8 cellular contexts compared by ENCODE assay signal in the genomic region with DNA sequence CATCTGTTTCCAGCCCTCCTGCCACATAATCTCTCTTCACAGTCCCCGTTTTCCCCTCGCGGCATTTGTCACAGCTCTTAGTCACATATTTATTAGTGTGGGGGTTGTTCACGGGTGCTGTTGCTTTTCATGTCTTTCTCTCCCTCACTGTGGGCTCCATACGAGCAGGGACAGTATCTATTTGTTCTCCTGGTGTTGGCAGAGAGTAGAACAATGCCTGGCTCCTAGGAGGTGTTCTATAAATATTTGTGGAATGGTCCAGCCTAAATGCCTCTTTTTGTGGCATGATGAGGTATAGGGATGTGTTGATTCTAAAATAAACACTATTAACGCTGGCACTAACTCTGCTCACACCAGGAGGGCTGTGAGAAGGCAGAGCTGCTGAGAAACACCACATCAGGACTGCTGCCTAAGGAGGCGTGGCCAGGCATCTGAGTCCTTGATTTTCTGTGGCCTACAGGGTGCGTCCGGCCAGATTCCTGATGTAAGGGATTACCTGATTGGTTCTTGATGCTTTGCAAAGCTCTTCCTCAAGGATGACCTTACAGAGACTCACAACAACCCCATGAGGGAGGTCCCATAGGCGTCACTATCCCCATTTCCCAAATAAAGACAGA.
DNase-seq lines count a peak whose midpoint lies in the region; ATAC-seq and TF ChIP-seq lines count a peak whose summit lies in the region.

No MANE protein-coding gene starts in this region.

- 33% methylated on average over 10 of the region's 10 CpGs for WGBS in prostate gland

- no peaks in the 10 kb centered on the region for H3K4me1 ChIP-seq in prostate gland (replicated peaks)

- no peaks in the 10 kb centered on the region for H3K27me3 ChIP-seq in prostate gland (replicated peaks; ENCODE audit: insufficient read depth)

- TF ChIP-seq CTCF in epithelial cell of esophagus (IDR thresholded peaks at IDR 0.05; ENCODE audit: insufficient read depth, low read depth, low read length, missing control alignments) (no peak), prostate gland (IDR thresholded peaks at IDR 0.05) (no peak)

- H3K36me3 ChIP-seq in prostate gland = no peaks in the 10 kb centered on the region

- ATAC-seq in GM21390 (IDR thresholded peaks at IDR 0.05; ENCODE audit: unreplicated experiment) (peak; percentile 54), GM21576 (IDR thresholded peaks at IDR 0.05; ENCODE audit: unreplicated experiment) (no peak), HG02938 (IDR thresholded peaks at IDR 0.05; ENCODE audit: unreplicated experiment) (no peak)

- H3K27ac ChIP-seq in prostate gland = peak overlapping the region in 1 of 2 donors; percentile 39

- no peak for TF ChIP-seq POLR2A in prostate gland (IDR thresholded peaks at IDR 0.05)

- intact Hi-C loops in prostate gland (cut with DNase I) = no loop called here

- H3K4me3 ChIP-seq in epithelial cell of esophagus (ENCODE audit: low read length) = no peak overlapping the region
- H3K4me3 ChIP-seq in prostate gland = no peak overlapping the region

- no peaks in the 10 kb centered on the region for H3K9me3 ChIP-seq in prostate gland

- DNase-seq in NCI-H2227 (lab: John Stamatoyannopoulos, UW; ENCODE audit: unreplicated experiment) = peak; percentile 81
- DNase-seq in epithelial cell of esophagus (ENCODE audit: low read depth) = peak; percentile 37
- DNase-seq in prostate gland (ENCODE audit: low spot score) = peak; percentile 57
- no peak for DNase-seq in SKM-1 (lab: John Stamatoyannopoulos, UW; ENCODE audit: unreplicated experiment)
- no peak for DNase-seq in cortex of kidney (lab: John Stamatoyannopoulos, UW)

Comparison
In these comparisons a context has a peak if more than half of its experiments do, and no peak if none do; other contexts are left out.
1. DNase-seq: peak in NCI-H2227 (single experiment), epithelial cell of esophagus (single experiment) and prostate gland (single experiment); none in SKM-1 (single experiment) and cortex of kidney (single experiment).